In genomic region chr1:28718601-28719331, GRCh38 we compare ENCODE assay signal across 1 cellular context.
TF ChIP-seq lines count a peak whose summit lies in the region.

No MANE protein-coding gene starts in this region.

TF ChIP-seq in K562, 482 proteins besides CTCF, POLR2A, EP300 and RAD21 (continued from another document and continues in another):
- TF ChIP-seq, protein P1, sequence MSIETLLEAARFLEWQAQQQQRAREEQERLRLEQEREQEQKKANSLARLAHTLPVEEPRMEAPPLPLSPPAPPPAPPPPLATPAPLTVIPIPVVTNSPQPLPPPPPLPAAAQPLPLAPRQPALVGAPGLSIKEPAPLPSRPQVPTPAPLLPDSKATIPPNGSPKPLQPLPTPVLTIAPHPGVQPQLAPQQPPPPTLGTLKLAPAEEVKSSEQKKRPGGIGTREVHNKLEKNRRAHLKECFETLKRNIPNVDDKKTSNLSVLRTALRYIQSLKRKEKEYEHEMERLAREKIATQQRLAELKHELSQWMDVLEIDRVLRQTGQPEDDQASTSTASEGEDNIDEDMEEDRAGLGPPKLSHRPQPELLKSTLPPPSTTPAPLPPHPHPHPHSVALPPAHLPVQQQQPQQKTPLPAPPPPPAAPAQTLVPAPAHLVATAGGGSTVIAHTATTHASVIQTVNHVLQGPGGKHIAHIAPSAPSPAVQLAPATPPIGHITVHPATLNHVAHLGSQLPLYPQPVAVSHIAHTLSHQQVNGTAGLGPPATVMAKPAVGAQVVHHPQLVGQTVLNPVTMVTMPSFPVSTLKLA (conservative IDR thresholded peaks at IDR 0.05): no peak
- TF ChIP-seq POLR2B (IDR thresholded peaks at IDR 0.05; ENCODE audit: low read depth, partially characterized antibody) (peak; percentile 6), FOS (IDR thresholded peaks at IDR 0.05; ENCODE audit: extremely low read depth, insufficient read length) (no peak), ZNF778 (CRISPR knock-in tag; IDR thresholded peaks at IDR 0.05) (no peak), CEBPG (CRISPR knock-in tag; IDR thresholded peaks at IDR 0.05) (no peak), CEBPG (tag; conservative IDR thresholded peaks at IDR 0.05 in 1 of 2, IDR thresholded peaks at IDR 0.05 in 1 of 2) (no peak), MAZ (CRISPR knock-in tag; conservative IDR thresholded peaks at IDR 0.05 in 1 of 2, IDR thresholded peaks at IDR 0.05 in 1 of 2) (no peak; a peak in 1 of 4 replicates), EHMT2 (IDR thresholded peaks at IDR 0.05) (peak; percentile 72), NR2C2 (CRISPR knock-in tag; IDR thresholded peaks at IDR 0.05) (no peak), NR2C2 (tag; IDR thresholded peaks at IDR 0.05) (no peak), E2F1 (CRISPR knock-in tag; IDR thresholded peaks at IDR 0.05) (no peak), MEF2D (tag; conservative IDR thresholded peaks at IDR 0.05; ENCODE audit: low read depth) (no peak), KDM4B (IDR thresholded peaks at IDR 0.05; ENCODE audit: borderline replicate concordance in 2 of 2, low read depth in 1 of 2) (no peak), YY1 (IDR thresholded peaks at IDR 0.05; ENCODE audit: borderline replicate concordance in 1 of 3, control insufficient read depth in 1 of 3, extremely low read depth in 1 of 3, insufficient read depth in 3 of 3, insufficient read length in 1 of 3, insufficient replicate concordance in 2 of 3, low read depth in 1 of 3, low read length in 2 of 3) (no peak), ZNF707 (CRISPR knock-in tag; conservative IDR thresholded peaks at IDR 0.05) (no peak), KLF1 (tag; IDR thresholded peaks at IDR 0.05) (no peak), NR4A1 (CRISPR knock-in tag; IDR thresholded peaks at IDR 0.05) (no peak), NR4A1 (tag; IDR thresholded peaks at IDR 0.05) (0 out of 2 replicates have a peak, but pooled peaks have one; percentile 60), COPS2 (conservative IDR thresholded peaks at IDR 0.05) (no peak), PTRF (tag; IDR thresholded peaks at IDR 0.05) (no peak), LCOR (CRISPR knock-in tag; IDR thresholded peaks at IDR 0.05) (no peak), SAFB2 (IDR thresholded peaks at IDR 0.05; ENCODE audit: borderline replicate concordance, low read depth, low read length, severe bottlenecking) (no peak), CBX5 (IDR thresholded peaks at IDR 0.05; ENCODE audit: borderline replicate concordance, low read depth) (no peak), SP2 (IDR thresholded peaks at IDR 0.05; ENCODE audit: extremely low read depth, low read depth, low read length, poor library complexity, severe bottlenecking) (no peak), KAT8 (IDR thresholded peaks at IDR 0.05; ENCODE audit: low read depth) (no peak), SNRNP70 (optimal IDR thresholded peaks at IDR 0.05; ENCODE audit: low read depth, low read length) (no peak), SMARCA5 (IDR thresholded peaks at IDR 0.05) (no peak; the same call in 1 of the 2 replicates), CHD7 (IDR thresholded peaks at IDR 0.05; ENCODE audit: low read depth, low read length) (no peak), E2F8 (IDR thresholded peaks at IDR 0.05; ENCODE audit: low read depth, partially characterized antibody) (no peak), ZNF3 (CRISPR knock-in tag; IDR thresholded peaks at IDR 0.05) (no peak), CREB1 (IDR thresholded peaks at IDR 0.05) (no peak), CREB1 (CRISPR knock-in tag; IDR thresholded peaks at IDR 0.05) (no peak), SRSF3 (IDR thresholded peaks at IDR 0.05; ENCODE audit: insufficient read depth, low read length) (no peak), TBL1XR1 (IDR thresholded peaks at IDR 0.05; ENCODE audit: low read length in 2 of 2) (no peak), MECOM (CRISPR knock-in tag; IDR thresholded peaks at IDR 0.05) (peak; percentile 56; the same call in 1 of the 2 replicates), PHB2 (IDR thresholded peaks at IDR 0.05; ENCODE audit: low read depth) (no peak), RBM22 (IDR thresholded peaks at IDR 0.05; ENCODE audit: low read depth, low read length, poor library complexity, severe bottlenecking) (no peak), IRF1 (CRISPR knock-in tag; IDR thresholded peaks at IDR 0.05; ENCODE audit: borderline replicate concordance) (no peak)
- TF ChIP-seq, protein P2, sequence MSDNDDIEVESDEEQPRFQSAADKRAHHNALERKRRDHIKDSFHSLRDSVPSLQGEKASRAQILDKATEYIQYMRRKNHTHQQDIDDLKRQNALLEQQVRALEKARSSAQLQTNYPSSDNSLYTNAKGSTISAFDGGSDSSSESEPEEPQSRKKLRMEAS (CRISPR knock-in tag; IDR thresholded peaks at IDR 0.05): no peak; the same call in 1 of the 2 replicates
- TF ChIP-seq, protein P3, sequence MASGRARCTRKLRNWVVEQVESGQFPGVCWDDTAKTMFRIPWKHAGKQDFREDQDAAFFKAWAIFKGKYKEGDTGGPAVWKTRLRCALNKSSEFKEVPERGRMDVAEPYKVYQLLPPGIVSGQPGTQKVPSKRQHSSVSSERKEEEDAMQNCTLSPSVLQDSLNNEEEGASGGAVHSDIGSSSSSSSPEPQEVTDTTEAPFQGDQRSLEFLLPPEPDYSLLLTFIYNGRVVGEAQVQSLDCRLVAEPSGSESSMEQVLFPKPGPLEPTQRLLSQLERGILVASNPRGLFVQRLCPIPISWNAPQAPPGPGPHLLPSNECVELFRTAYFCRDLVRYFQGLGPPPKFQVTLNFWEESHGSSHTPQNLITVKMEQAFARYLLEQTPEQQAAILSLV (tag; IDR thresholded peaks at IDR 0.05): no peak
- TF ChIP-seq, protein P4, sequence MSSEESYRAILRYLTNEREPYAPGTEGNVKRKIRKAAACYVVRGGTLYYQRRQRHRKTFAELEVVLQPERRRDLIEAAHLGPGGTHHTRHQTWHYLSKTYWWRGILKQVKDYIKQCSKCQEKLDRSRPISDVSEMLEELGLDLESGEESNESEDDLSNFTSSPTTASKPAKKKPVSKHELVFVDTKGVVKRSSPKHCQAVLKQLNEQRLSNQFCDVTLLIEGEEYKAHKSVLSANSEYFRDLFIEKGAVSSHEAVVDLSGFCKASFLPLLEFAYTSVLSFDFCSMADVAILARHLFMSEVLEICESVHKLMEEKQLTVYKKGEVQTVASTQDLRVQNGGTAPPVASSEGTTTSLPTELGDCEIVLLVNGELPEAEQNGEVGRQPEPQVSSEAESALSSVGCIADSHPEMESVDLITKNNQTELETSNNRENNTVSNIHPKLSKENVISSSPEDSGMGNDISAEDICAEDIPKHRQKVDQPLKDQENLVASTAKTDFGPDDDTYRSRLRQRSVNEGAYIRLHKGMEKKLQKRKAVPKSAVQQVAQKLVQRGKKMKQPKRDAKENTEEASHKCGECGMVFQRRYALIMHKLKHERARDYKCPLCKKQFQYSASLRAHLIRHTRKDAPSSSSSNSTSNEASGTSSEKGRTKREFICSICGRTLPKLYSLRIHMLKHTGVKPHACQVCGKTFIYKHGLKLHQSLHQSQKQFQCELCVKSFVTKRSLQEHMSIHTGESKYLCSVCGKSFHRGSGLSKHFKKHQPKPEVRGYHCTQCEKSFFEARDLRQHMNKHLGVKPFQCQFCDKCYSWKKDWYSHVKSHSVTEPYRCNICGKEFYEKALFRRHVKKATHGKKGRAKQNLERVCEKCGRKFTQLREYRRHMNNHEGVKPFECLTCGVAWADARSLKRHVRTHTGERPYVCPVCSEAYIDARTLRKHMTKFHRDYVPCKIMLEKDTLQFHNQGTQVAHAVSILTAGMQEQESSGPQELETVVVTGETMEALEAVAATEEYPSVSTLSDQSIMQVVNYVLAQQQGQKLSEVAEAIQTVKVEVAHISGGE (CRISPR knock-in tag; IDR thresholded peaks at IDR 0.05): no peak
